In the genomic region with DNA sequence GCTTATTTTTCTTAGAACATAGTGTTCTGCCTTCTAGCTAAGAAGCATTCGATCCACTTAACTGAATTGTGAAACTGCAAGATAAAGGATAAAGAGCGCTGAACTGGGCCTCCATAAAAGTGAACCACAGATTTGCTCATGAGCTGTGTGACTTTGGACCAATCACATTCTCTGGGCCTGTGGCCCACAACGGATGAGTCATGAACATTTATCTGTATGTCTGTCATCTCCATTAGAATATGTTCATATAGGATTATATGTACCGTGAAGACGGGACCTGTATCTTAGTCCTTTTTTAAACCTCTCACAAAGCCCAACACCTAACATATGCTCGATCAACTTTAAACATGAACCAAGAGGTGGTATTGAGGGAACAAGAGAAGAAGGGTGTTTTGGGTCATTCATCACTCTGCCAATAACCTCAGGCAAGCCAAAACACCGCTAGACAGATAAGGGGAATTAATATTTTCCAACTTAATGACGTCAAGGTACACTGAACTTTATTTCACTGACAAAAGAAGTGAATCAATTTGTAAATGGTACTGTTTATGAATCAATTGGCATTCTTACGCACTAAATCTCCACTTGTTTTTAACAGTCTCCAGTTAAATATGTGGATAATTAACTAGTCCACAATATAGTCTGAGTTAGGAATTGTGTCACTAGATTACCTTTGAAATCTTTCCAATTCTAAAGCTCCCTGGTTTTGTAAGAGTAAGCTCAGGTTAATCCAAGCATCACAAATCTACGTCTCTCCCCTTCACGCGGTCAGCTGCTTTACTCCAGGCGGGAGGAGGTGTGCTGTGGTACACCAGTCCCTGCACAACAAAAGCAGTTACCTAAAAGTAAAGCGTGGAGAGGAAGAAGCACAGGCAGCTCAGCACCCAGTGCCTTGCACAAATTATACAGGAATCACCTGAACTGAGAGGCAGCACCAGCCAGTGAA, we compare ENCODE assay signal across 8 cellular contexts. TPM values are rescaled to one million over a fixed set of nuclear protein-coding genes. Genes with fewer than 3 reads are reported as not detected.
DNase-seq lines count a peak whose midpoint lies in the region; ATAC-seq and TF ChIP-seq lines count a peak whose summit lies in the region.

No MANE protein-coding gene starts in this region.

- peaks cover 28% of the 10 kb centered on the region for H3K4me1 Mint-ChIP-seq in activated T-helper 17 cell treated with anti-CD3 and anti-CD28 coated beads, Interleukin-2, amount 50 U/mL, for 72 hours

- TSS peak; percentile 44 for BruUV-seq in PC-3 (replicated peaks; lab: Mats Ljungman, UMichigan)

- H3K27ac ChIP-seq in GM23248 (no peak overlapping the region), PC-3 (ENCODE audit: low read length) (peak overlapping the region; percentile 77), prostate gland (peak overlapping the region; percentile 80 to 83)

- TF ChIP-seq CTCF in PC-3 (conservative IDR thresholded peaks at IDR 0.05; ENCODE audit: low read depth, low read length) = no peak
- TF ChIP-seq CTCF in prostate gland (IDR thresholded peaks at IDR 0.05) = no peak

- no peak for TF ChIP-seq POLR2A in prostate gland (IDR thresholded peaks at IDR 0.05)

- H3K4me3 ChIP-seq in GM23248 = peak overlapping the region; percentile 90
- H3K4me3 ChIP-seq in PC-3 (ENCODE audit: low read length) = peak overlapping the region; percentile 96
- H3K4me3 ChIP-seq in prostate gland = peak overlapping the region; percentile 68 to 90

- H3K36me3 ChIP-seq in GM23248 (ENCODE audit: low read depth) = no peaks in the 10 kb centered on the region
- no peaks in the 10 kb centered on the region for H3K36me3 ChIP-seq in PC-3 (ENCODE audit: low read depth, low read length)
- no peaks in the 10 kb centered on the region for H3K36me3 ChIP-seq in prostate gland

- no peaks in the 10 kb centered on the region; the same call in none of the 2 replicates for H3F3A ChIP-seq in GM23248 (ENCODE audit: insufficient read depth)
- no peaks in the 10 kb centered on the region for H3F3A ChIP-seq in PC-3 (ENCODE audit: low read length, unreplicated experiment)

- peaks cover 62% of the 10 kb centered on the region for H3K79me2 ChIP-seq in GM23248 (ENCODE audit: insufficient read depth)
- peaks cover 66% of the 10 kb centered on the region for H3K79me2 ChIP-seq in PC-3 (ENCODE audit: low read length)

- H3K36me3 Mint-ChIP-seq in activated T-helper 17 cell treated with anti-CD3 and anti-CD28 coated beads, Interleukin-2, amount 50 U/mL, for 72 hours (ENCODE audit: low read depth) = peaks cover 21% of the 10 kb centered on the region

- peak overlapping the region; percentile 93 for H3K4me3 Mint-ChIP-seq in activated T-helper 17 cell treated with anti-CD3 and anti-CD28 coated beads, Interleukin-2, amount 50 U/mL, for 72 hours

- no peaks in the 10 kb centered on the region for H3K9me3 Mint-ChIP-seq in activated T-helper 17 cell treated with anti-CD3 and anti-CD28 coated beads, Interleukin-2, amount 50 U/mL, for 72 hours

- CTCF ChIA-PET in PC-3 (lab: Charles Lee) = no interaction called here

- POLR2A ChIA-PET in PC-3 (lab: Charles Lee; ENCODE audit: unreplicated experiment) = no interaction called here

- no peaks in the 10 kb centered on the region for H3K27me3 Mint-ChIP-seq in activated T-helper 17 cell treated with anti-CD3 and anti-CD28 coated beads, Interleukin-2, amount 50 U/mL, for 72 hours

- in situ Hi-C loops in GM23248 (cut with MboI) = no loop called here

- H3K9me3 ChIP-seq in GM23248 (ENCODE audit: low read depth) (no peaks in the 10 kb centered on the region), PC-3 (ENCODE audit: low read length) (no peaks in the 10 kb centered on the region), prostate gland (no peaks in the 10 kb centered on the region)

- WGBS in GM23248 (ENCODE audit: low coverage in 1 of 2, low lambda C conversion rate in 2 of 2, missing lambda C conversion rate in 2 of 2), 2 experiments = 45 to 51% methylated on average over 14 of the region's 14 CpGs
- 17% methylated on average over 14 of the region's 14 CpGs for WGBS in prostate gland

- H3K27me3 ChIP-seq in GM23248 (replicated peaks; ENCODE audit: insufficient read depth) = no peaks in the 10 kb centered on the region
- no peaks in the 10 kb centered on the region for H3K27me3 ChIP-seq in PC-3 (ENCODE audit: low read length)
- no peaks in the 10 kb centered on the region for H3K27me3 ChIP-seq in prostate gland (replicated peaks; ENCODE audit: insufficient read depth)

- H3K27ac Mint-ChIP-seq in activated T-helper 17 cell treated with anti-CD3 and anti-CD28 coated beads, Interleukin-2, amount 50 U/mL, for 72 hours = peak overlapping the region; percentile 94

- peak overlapping the region; percentile 86 for H3K9ac ChIP-seq in GM23248
- H3K9ac ChIP-seq in PC-3 (ENCODE audit: low read length) = peak overlapping the region; percentile 91

- peak overlapping the region; percentile 86 for H3K4me2 ChIP-seq in GM23248 (ENCODE audit: unreplicated experiment)
- H3K4me2 ChIP-seq in PC-3 (ENCODE audit: low read length) = peak overlapping the region; percentile 99

- H2AFZ ChIP-seq in GM23248 (no peak overlapping the region), PC-3 (ENCODE audit: low read length) (no peak overlapping the region)

- H3K4me1 ChIP-seq in GM23248 (ENCODE audit: insufficient read depth) (peaks cover 18% of the 10 kb centered on the region), PC-3 (ENCODE audit: insufficient read depth, low read length) (peaks cover 27% of the 10 kb centered on the region), prostate gland (replicated peaks) (peaks cover 4% of the 10 kb centered on the region)

- H4K20me1 ChIP-seq in GM23248 (ENCODE audit: insufficient read depth) (peaks cover 17% of the 10 kb centered on the region; the same call in 1 of the 2 replicates), PC-3 (ENCODE audit: low read length) (peaks cover 24% of the 10 kb centered on the region)

- DNase-seq in GM23248 (peak; percentile 62), PC-3 (peak; percentile 88), glomerular visceral epithelial cell (ENCODE audit: extremely low spot score) (peak; percentile 82), prostate gland (ENCODE audit: low spot score) (no peak), NCI-H1092 treated with DMSO at 0.1 percent for 48 hours (lab: John Stamatoyannopoulos, UW) (no peak)

- intact Hi-C loops in PC-3 (cut with micrococcal nuclease) (loop anchor here (1.0 to 10.0 kb wide), 5 partner anchors 19 to 201 kb away; partner anchors contain the start of gene CTNNAL1), prostate gland (cut with DNase I) (loop anchor here (2.0 to 5.0 kb wide), 2 partner anchors 105 to 186 kb away; partner anchors contain the start of genes ABITRAM, CTNNAL1 and ELP1)

- ATAC-seq in PC-3 (peak; percentile 38), GM19324 (IDR thresholded peaks at IDR 0.05; ENCODE audit: low FRiP score, unreplicated experiment) (no peak), GM21367 (IDR thresholded peaks at IDR 0.05; ENCODE audit: unreplicated experiment) (no peak)
- ATAC-seq in activated T-helper 17 cell treated with anti-CD3 and anti-CD28 coated beads, Interleukin-2, amount 50 U/mL, for 72 hours (replicated peaks) = peak; percentile 63

- H3K9me2 ChIP-seq in GM23248 (ENCODE audit: insufficient read depth) (no peaks in the 10 kb centered on the region), PC-3 (replicated peaks; ENCODE audit: low read length) (no peaks in the 10 kb centered on the region)

RNA-seq across cellular contexts. Expression of gene TMEM245, which starts 1.6 kb away (rescaled TPM):
- 30.2 and 43.8 TPM in 2 replicates for total RNA-seq in GM23248 (2014; rRNA removed; shearing (Covaris generic))
- polyA plus RNA-seq in GM23248 (2016; fragmentation: Nextera tagmentation; extraction: Ambion mirVana) = 20.7 and 20.8 TPM in 2 replicates
- total RNA-seq in PC-3 (2014; rRNA removed) = 23.7 and 30.8 TPM in 2 replicates
- total RNA-seq in activated T-helper 17 cell treated with anti-CD3 and anti-CD28 coated beads, Interleukin-2, amount 50 U/mL, for 72 hours = 10 to 100 TPM; 19.3 to 22.3 TPM
- total RNA-seq in prostate gland = 10 to 100 TPM; 57.7 to 82.1 TPM

RNA-seq across cellular contexts. Expression of gene FRRS1L, which starts 48.9 kb away (rescaled TPM):
- total RNA-seq in GM23248 (2014; rRNA removed; shearing (Covaris generic)) = under 0.01 TPM in 1 of 2 replicates, not detected in the other
- polyA plus RNA-seq in GM23248 (2016; fragmentation: Nextera tagmentation; extraction: Ambion mirVana) = 0.20 TPM in 1 of 2 replicates, not detected in the other
- total RNA-seq in PC-3 (2014; rRNA removed) (not detected in 2 replicates), prostate gland (10 to 100 TPM in 1 of 2 donors, 1 to 10 TPM in 1; 1.6 to 11.9 TPM)
- total RNA-seq in activated T-helper 17 cell treated with anti-CD3 and anti-CD28 coated beads, Interleukin-2, amount 50 U/mL, for 72 hours = not detected

Comparison
In these comparisons a context has a peak if more than half of its experiments do, and no peak if none do; other contexts are left out.
1. DNase-seq: peak in GM23248 (single experiment), PC-3 (single experiment) and glomerular visceral epithelial cell (single experiment); none in prostate gland (single experiment) and NCI-H1092 treated with DMSO at 0.1 percent for 48 hours (single experiment).
2. ATAC-seq: peak in PC-3 (single experiment) and activated T-helper 17 cell treated with anti-CD3 and anti-CD28 coated beads, Interleukin-2, amount 50 U/mL, for 72 hours (single experiment); none in GM19324 (single experiment) and GM21367 (single experiment).
3. Peak in every context shown above with its lines, with median percentiles within 50 percentile points of each other: H3K4me3 ChIP-seq.